13 cellular contexts compared by ENCODE assay signal in the genomic region with DNA sequence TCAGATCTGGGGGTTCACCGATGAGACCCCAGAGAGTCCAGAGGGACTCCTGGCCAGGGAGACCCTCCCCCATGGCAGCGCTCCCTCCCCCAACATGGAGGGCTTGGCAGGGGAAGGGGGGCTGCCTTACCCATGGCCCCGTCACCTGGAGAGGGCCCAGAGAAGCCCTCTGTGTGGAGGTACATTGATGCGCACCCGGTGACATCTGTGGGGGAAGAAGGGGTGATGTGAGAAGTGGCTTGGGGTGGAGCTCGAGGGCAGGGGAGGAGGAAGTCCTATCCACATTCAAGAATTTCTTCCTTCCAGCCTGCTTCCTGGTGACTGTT. TPM values are rescaled to one million over a fixed set of nuclear protein-coding genes. Genes with fewer than 3 reads are reported as not detected.
DNase-seq lines count a peak whose midpoint lies in the region; ATAC-seq and TF ChIP-seq lines count a peak whose summit lies in the region.
"Had no signal": no experiment of that assay in that cellular context is flagged by ENCODE, and none has a peak within 500 bp of the region (broad histone marks: within the 10 kb centered on the region; RNA-seq: fewer than 3 reads in every experiment).

No MANE protein-coding gene starts in this region.

- H3K9me3 ChIP-seq in esophagus muscularis mucosa (no peaks in the 10 kb centered on the region), tibial artery (no peaks in the 10 kb centered on the region)
- H3K9me3 ChIP-seq: A549 had no signal

- peaks cover 19% of the 10 kb centered on the region for H3K27me3 Mint-ChIP-seq in nephron progenitor cell (ENCODE audit: low read depth, poor library complexity)
- H3K27me3 Mint-ChIP-seq: T-helper 17 cell had no signal

- ATAC-seq in Right ventricle myocardium superior (ENCODE audit: poor library complexity) (peak; percentile 1), Right ventricle myocardium inferior (no peak), GM18511 (IDR thresholded peaks at IDR 0.05; ENCODE audit: unreplicated experiment) (no peak)
- ATAC-seq: T-helper 17 cell had no signal

- DNase-seq in Right ventricle myocardium superior (no peak), Right ventricle myocardium inferior (ENCODE audit: missing footprints) (no peak), esophagus muscularis mucosa (ENCODE audit: extremely low spot score) (no peak), nephron progenitor cell (no peak), NCI-H2029 treated with DMSO at 0.1 percent for 48 hours (lab: John Stamatoyannopoulos, UW) (no peak), tibial artery (no peak), SHP77 treated with DMSO at 0.1 percent for 48 hours (lab: John Stamatoyannopoulos, UW) (no peak)
- DNase-seq: anterior cingulate cortex, DMS79, NCI-H748 treated with DMSO at 0.1 percent for 48 hours, T-helper 17 cell had no signal

- H3K36me3 Mint-ChIP-seq in nephron progenitor cell (ENCODE audit: low read depth), result peaks cover 28% of the 10 kb centered on the region

- peaks cover 15 to 32% (median 27%) of the 10 kb centered on the region in 4 donors for H3K36me3 ChIP-seq in esophagus muscularis mucosa
- H3K36me3 ChIP-seq in tibial artery, result peaks cover 19 to 44% (median 35%) of the 10 kb centered on the region in 3 donors

- no peaks in the 10 kb centered on the region for H3K27me3 ChIP-seq in esophagus muscularis mucosa
- no peaks in the 10 kb centered on the region for H3K27me3 ChIP-seq in tibial artery

- no peaks in the 10 kb centered on the region for H3K9me3 Mint-ChIP-seq in nephron progenitor cell

- no peak for TF ChIP-seq EP300 in esophagus muscularis mucosa (IDR thresholded peaks at IDR 0.05)

- peak overlapping the region; percentile 96 for H3K27ac Mint-ChIP-seq in nephron progenitor cell
- H3K27ac Mint-ChIP-seq: T-helper 17 cell had no signal

- 67% methylated on average over 4 of the region's 6 CpGs for WGBS in esophagus muscularis mucosa

- no peak for TF ChIP-seq CTCF in esophagus muscularis mucosa (IDR thresholded peaks at IDR 0.05)
- no peak for TF ChIP-seq CTCF in nephron progenitor cell (IDR thresholded peaks at IDR 0.05)
- TF ChIP-seq CTCF in tibial artery (IDR thresholded peaks at IDR 0.05), result no peak

- H3K4me1 Mint-ChIP-seq in nephron progenitor cell, result peaks cover 70% of the 10 kb centered on the region

- intact Hi-C loops in Right ventricle myocardium superior (cut with DNase I) (no loop called here), Right ventricle myocardium inferior (cut with DNase I) (no loop called here), esophagus muscularis mucosa (cut with DNase I) (no loop called here), tibial artery (cut with DNase I; ENCODE audit: low total_unique reads) (no loop called here)

- H3K4me3 Mint-ChIP-seq in nephron progenitor cell, result peak overlapping the region; percentile 67
- H3K4me3 Mint-ChIP-seq: T-helper 17 cell had no signal

- H3K27ac ChIP-seq in esophagus muscularis mucosa (replicated peaks in 1 of 4), result peak overlapping the region in 3 of 4 donors; percentile 14 to 46 (median 22)
- H3K27ac ChIP-seq in tibial artery, result peak overlapping the region in 1 of 2 donors; percentile 25

- H3K4me1 ChIP-seq in esophagus muscularis mucosa, result peaks cover 16 to 31% (median 26%) of the 10 kb centered on the region in 4 donors
- H3K4me1 ChIP-seq in tibial artery, result peaks cover 0 to 16% (median 14%) of the 10 kb centered on the region in 4 donors

- H3K4me3 ChIP-seq in esophagus muscularis mucosa (peak overlapping the region; percentile 17 to 26 (median 22)), tibial artery (peak overlapping the region in 1 of 2 donors; percentile 24)
- H3K4me3 ChIP-seq: A549 had no signal

- TF ChIP-seq POLR2A in esophagus muscularis mucosa (IDR thresholded peaks at IDR 0.05; ENCODE audit: low read depth), result no peak

RNA-seq across cellular contexts. Expression of a gene that starts 16.2 kb away (rescaled TPM):
- total RNA-seq in Right ventricle myocardium superior (0.24 TPM), Right ventricle myocardium inferior (0.41 TPM), esophagus muscularis mucosa (1 to 10 TPM in 1 of 4 donors, under 1 TPM in 2, not detected in 1; 0.19 to 1.3 (median 0.83) TPM)
- total RNA-seq: T-helper 17 cell had no signal

RNA-seq across cellular contexts. Expression of a gene that starts 46.2 kb away (rescaled TPM):
- 26.1 TPM for total RNA-seq in Right ventricle myocardium superior
- 22.3 TPM for total RNA-seq in Right ventricle myocardium inferior
- 10 to 100 TPM; 31.7 to 35.1 (median 33.4) TPM for total RNA-seq in esophagus muscularis mucosa
